In the genomic region with DNA sequence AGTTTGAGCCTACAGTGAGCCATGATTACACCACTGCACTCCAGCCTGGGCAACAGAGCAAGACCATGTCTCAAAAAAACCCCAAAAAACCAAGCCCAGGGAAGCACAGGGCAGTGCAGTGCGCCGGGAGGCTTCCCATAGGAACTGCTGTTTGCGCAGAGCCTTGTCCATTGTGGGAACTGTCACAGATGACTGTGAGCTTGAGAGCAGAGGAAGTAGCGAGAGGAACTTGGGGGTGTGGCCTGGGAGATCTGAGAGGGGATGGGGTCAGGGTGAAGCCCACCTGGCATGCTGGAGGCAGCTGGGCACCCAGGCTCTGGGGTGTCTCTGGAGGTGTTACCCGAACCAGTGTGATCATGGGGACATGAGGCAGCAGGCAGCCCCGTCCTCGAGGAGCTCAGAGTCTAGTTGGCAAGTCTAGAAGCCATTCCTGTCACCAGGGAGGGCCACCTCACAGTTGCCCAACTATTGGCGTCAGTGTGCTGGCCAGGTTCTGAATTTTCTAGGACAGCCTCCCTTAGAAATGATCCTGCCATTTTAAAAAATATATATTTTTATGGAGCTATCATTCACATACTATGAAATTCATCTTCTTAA, we compare ENCODE assay signal across 1 cellular context.
TF ChIP-seq lines count a peak whose summit lies in the region.

No MANE protein-coding gene starts in this region.

TF ChIP-seq in IMR-90, 13 proteins besides CTCF, POLR2A, EP300 and RAD21 (continued from another document):
- no peak for TF ChIP-seq RCOR1 (IDR thresholded peaks at IDR 0.05; ENCODE audit: insufficient replicate concordance, low read length)
- no peak for TF ChIP-seq RFX5 (IDR thresholded peaks at IDR 0.05; ENCODE audit: low read depth, low read length)
- no peak for TF ChIP-seq NFE2L2 (IDR thresholded peaks at IDR 0.05; ENCODE audit: low read depth, low read length)
- TF ChIP-seq BHLHE40 (IDR thresholded peaks at IDR 0.05; ENCODE audit: low read depth, low read length), result no peak
- TF ChIP-seq CEBPB (IDR thresholded peaks at IDR 0.05; ENCODE audit: low read depth, low read length), result no peak
- no peak for TF ChIP-seq SMC3 (IDR thresholded peaks at IDR 0.05; ENCODE audit: low read depth, low read length)
- no peak for TF ChIP-seq FOS (IDR thresholded peaks at IDR 0.05; ENCODE audit: low read depth, low read length)
- TF ChIP-seq, protein P1, sequence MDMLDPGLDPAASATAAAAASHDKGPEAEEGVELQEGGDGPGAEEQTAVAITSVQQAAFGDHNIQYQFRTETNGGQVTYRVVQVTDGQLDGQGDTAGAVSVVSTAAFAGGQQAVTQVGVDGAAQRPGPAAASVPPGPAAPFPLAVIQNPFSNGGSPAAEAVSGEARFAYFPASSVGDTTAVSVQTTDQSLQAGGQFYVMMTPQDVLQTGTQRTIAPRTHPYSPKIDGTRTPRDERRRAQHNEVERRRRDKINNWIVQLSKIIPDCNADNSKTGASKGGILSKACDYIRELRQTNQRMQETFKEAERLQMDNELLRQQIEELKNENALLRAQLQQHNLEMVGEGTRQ (IDR thresholded peaks at IDR 0.05; ENCODE audit: low read depth, low read length), result no peak
- TF ChIP-seq, protein P2, sequence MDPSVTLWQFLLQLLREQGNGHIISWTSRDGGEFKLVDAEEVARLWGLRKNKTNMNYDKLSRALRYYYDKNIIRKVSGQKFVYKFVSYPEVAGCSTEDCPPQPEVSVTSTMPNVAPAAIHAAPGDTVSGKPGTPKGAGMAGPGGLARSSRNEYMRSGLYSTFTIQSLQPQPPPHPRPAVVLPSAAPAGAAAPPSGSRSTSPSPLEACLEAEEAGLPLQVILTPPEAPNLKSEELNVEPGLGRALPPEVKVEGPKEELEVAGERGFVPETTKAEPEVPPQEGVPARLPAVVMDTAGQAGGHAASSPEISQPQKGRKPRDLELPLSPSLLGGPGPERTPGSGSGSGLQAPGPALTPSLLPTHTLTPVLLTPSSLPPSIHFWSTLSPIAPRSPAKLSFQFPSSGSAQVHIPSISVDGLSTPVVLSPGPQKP (IDR thresholded peaks at IDR 0.05; ENCODE audit: borderline replicate concordance, low read depth, low read length), result no peak
- no peak for TF ChIP-seq CHD1 (IDR thresholded peaks at IDR 0.05; ENCODE audit: low read depth, low read length)
- TF ChIP-seq MXI1 (IDR thresholded peaks at IDR 0.05; ENCODE audit: borderline replicate concordance, low read depth, low read length), result no peak
- TF ChIP-seq MAZ (IDR thresholded peaks at IDR 0.05; ENCODE audit: borderline replicate concordance, low read depth, low read length), result no peak
